Comparison of ENCODE assay signal across 16 cellular contexts in genomic region chr2:9771101-9771449, GRCh38.
DNase-seq lines count a peak whose midpoint lies in the region; ATAC-seq and TF ChIP-seq lines count a peak whose summit lies in the region.
"Had no signal": no experiment of that assay in that cellular context is flagged by ENCODE, and none has a peak within 500 bp of the region (broad histone marks: within the 10 kb centered on the region; RNA-seq: fewer than 3 reads in every experiment).

No MANE protein-coding gene starts in this region.

- H3K27me3 ChIP-seq in AG04450 (ENCODE audit: control insufficient read depth, insufficient read depth, low read length) (no peaks in the 10 kb centered on the region), esophagus muscularis mucosa (no peaks in the 10 kb centered on the region), parathyroid adenoma (ENCODE audit: control insufficient read depth, insufficient read depth, low read length) (no peaks in the 10 kb centered on the region), HAP-1 (ENCODE audit: low read depth) (no peaks in the 10 kb centered on the region)
- H3K27me3 ChIP-seq: left lung, SJCRH30, stomach had no signal

- H3K36me3 ChIP-seq in esophagus muscularis mucosa (no peaks in the 10 kb centered on the region), parathyroid adenoma (ENCODE audit: control insufficient read depth, insufficient read depth, low read length) (no peaks in the 10 kb centered on the region), HAP-1 (replicated peaks) (no peaks in the 10 kb centered on the region)
- H3K36me3 ChIP-seq: left lung, SJCRH30, stomach had no signal

- no peak overlapping the region for H3K9ac ChIP-seq in parathyroid adenoma

- no peaks in the 10 kb centered on the region for H3K27me3 Mint-ChIP-seq in T-helper 17 cell
- H3K27me3 Mint-ChIP-seq: activated CD4-positive, alpha-beta T cell treated with anti-CD3 and anti-CD28 coated beads for 36 hours; effector memory CD8-positive, alpha-beta T cell had no signal

- TF ChIP-seq CTCF in AG04450 (IDR thresholded peaks at IDR 0.05; ENCODE audit: low read depth, low read length) (no peak), esophagus muscularis mucosa (IDR thresholded peaks at IDR 0.05) (no peak), parathyroid adenoma (IDR thresholded peaks at IDR 0.05) (no peak)

- POLR2A ChIA-PET in AG04450 (lab: Yijun Ruan, JAX) = interaction anchor here (1.1 to 1.6 kb wide), 2 partner anchors 132 to 140 kb away, joined by 3 to 8 read pairs; partner anchors contain the start of gene YWHAQ

- intact Hi-C loops in esophagus muscularis mucosa (cut with DNase I) = no loop called here

- in situ Hi-C loops in HAP-1 (cut with MboI; ENCODE audit: low sequenced_read_pairs) = no loop called here

- H3K4me2 ChIP-seq in parathyroid adenoma (ENCODE audit: low read length) = no peak overlapping the region

- no peak for TF ChIP-seq EP300 in esophagus muscularis mucosa (IDR thresholded peaks at IDR 0.05)

- no peaks in the 10 kb centered on the region; the same call in 1 of the 2 replicates for H3K9me3 ChIP-seq in AG04450 (ENCODE audit: control insufficient read depth, insufficient read depth, low read length)
- no peaks in the 10 kb centered on the region for H3K9me3 ChIP-seq in T-helper 17 cell (ENCODE audit: control insufficient read depth, low read length, poor library complexity, severe bottlenecking)
- H3K9me3 ChIP-seq in esophagus muscularis mucosa = no peaks in the 10 kb centered on the region
- H3K9me3 ChIP-seq in parathyroid adenoma (ENCODE audit: control insufficient read depth, low read length) = no peaks in the 10 kb centered on the region
- no peaks in the 10 kb centered on the region for H3K9me3 ChIP-seq in HAP-1
- H3K9me3 ChIP-seq: left lung, SJCRH30, stomach had no signal

- H3K36me3 Mint-ChIP-seq in T-helper 17 cell (ENCODE audit: low read depth) = no peaks in the 10 kb centered on the region
- H3K36me3 Mint-ChIP-seq: naive thymus-derived CD8-positive, alpha-beta T cell had no signal

- H3K4me1 Mint-ChIP-seq in T-helper 17 cell = peaks cover 25% of the 10 kb centered on the region

- peak overlapping the region; percentile 80 for H3K27ac Mint-ChIP-seq in T-helper 17 cell
- H3K27ac Mint-ChIP-seq: activated CD4-positive, alpha-beta T cell treated with anti-CD3 and anti-CD28 coated beads for 36 hours; activated naive CD4-positive, alpha-beta T cell treated with anti-CD3 and anti-CD28 coated beads for 36 hours had no signal

- no peaks in the 10 kb centered on the region for H3K79me2 ChIP-seq in parathyroid adenoma

- H3K4me3 ChIP-seq in AG04450 (ENCODE audit: low read depth, low read length) = no peak overlapping the region
- no peak overlapping the region for H3K4me3 ChIP-seq in esophagus muscularis mucosa
- no peak overlapping the region for H3K4me3 ChIP-seq in parathyroid adenoma (ENCODE audit: low read depth, low read length)
- no peak overlapping the region for H3K4me3 ChIP-seq in HAP-1
- H3K4me3 ChIP-seq: left lung, SJCRH30, stomach had no signal

- CTCF ChIA-PET in AG04450 (lab: Charles Lee) = interaction anchor here (0.5 to 3.6 kb wide), 54 partner anchors 8 to 664 kb away, joined by 3 to 43 read pairs (median 4); partner anchors contain the start of genes ADAM17 and YWHAQ

- WGBS in esophagus muscularis mucosa = no CpG with 5 or more reads among the region's 5 CpGs

- H3K4me1 ChIP-seq in esophagus muscularis mucosa (peaks cover 23 to 38% (median 29%) of the 10 kb centered on the region in 4 donors), parathyroid adenoma (peaks cover 46% of the 10 kb centered on the region), HAP-1 (no peaks in the 10 kb centered on the region; the same call in 1 of the 2 replicates)

- no peak overlapping the region for H3K4me3 Mint-ChIP-seq in T-helper 17 cell
- H3K4me3 Mint-ChIP-seq: activated CD4-positive, alpha-beta T cell treated with anti-CD3 and anti-CD28 coated beads for 36 hours; activated naive CD4-positive, alpha-beta T cell treated with anti-CD3 and anti-CD28 coated beads for 36 hours; effector memory CD8-positive, alpha-beta T cell; naive thymus-derived CD8-positive, alpha-beta T cell had no signal

- no peak for DNase-seq in AG04450 (ENCODE audit: low read depth, low spot score)
- DNase-seq in T-helper 17 cell = no peak
- no peak for DNase-seq in esophagus muscularis mucosa (ENCODE audit: extremely low spot score)
- no peak for DNase-seq in COLO668 (lab: John Stamatoyannopoulos, UW; ENCODE audit: unreplicated experiment)
- no peak for DNase-seq in SHP77 treated with DMSO at 0.1 percent for 48 hours (lab: John Stamatoyannopoulos, UW)
- DNase-seq in HAP-1 (ENCODE audit: low spot score in 2 of 2) = no peak
- DNase-seq: GDM1 had no signal

- H2AFZ ChIP-seq in parathyroid adenoma = peak overlapping the region; percentile 87

- TF ChIP-seq POLR2A in esophagus muscularis mucosa (IDR thresholded peaks at IDR 0.05; ENCODE audit: low read depth) = no peak

- ATAC-seq in T-helper 17 cell (no peak), HG02938 (IDR thresholded peaks at IDR 0.05; ENCODE audit: unreplicated experiment) (no peak)

- H3K27ac ChIP-seq in AG04450 (ENCODE audit: low read depth, low read length) (peak overlapping the region; percentile 21), esophagus muscularis mucosa (replicated peaks in 1 of 4) (peak overlapping the region; percentile 30 to 57 (median 46)), parathyroid adenoma (peak overlapping the region; percentile 93)
- H3K27ac ChIP-seq: left lung, SJCRH30 had no signal

Comparison
In these comparisons a context has a peak if more than half of its experiments do, and no peak if none do; other contexts are left out.
1. H3K27ac ChIP-seq: peak in every context shown above with its lines; median percentile 93 in parathyroid adenoma; 46 in esophagus muscularis mucosa; 21 in AG04450.